8 cellular contexts compared by ENCODE assay signal in genomic region chr14:24710403-24711063, GRCh38.
DNase-seq lines count a peak whose midpoint lies in the region; ATAC-seq and TF ChIP-seq lines count a peak whose summit lies in the region.

No MANE protein-coding gene starts in this region.

- H3K23me2 ChIP-seq in H9 (ENCODE audit: insufficient read length, low read depth, low read length, poor library complexity, severe bottlenecking), result peaks cover 2% of the 10 kb centered on the region

- intact Hi-C loops in esophagus muscularis mucosa (cut with DNase I) (loop anchor here (2.0 to 10.0 kb wide), 3 partner anchors 24 to 694 kb away; no protein-coding TSS in a partner anchor), natural killer cell (cut with micrococcal nuclease) (loop anchor here (1.0 kb wide), 2 partner anchors 31 to 422 kb away; no protein-coding TSS in a partner anchor), stomach (cut with DNase I; ENCODE audit: low total_unique reads) (no loop called here)

- no peaks in the 10 kb centered on the region for H3K79me1 ChIP-seq in H9 (ENCODE audit: insufficient read depth, low read depth, low read length, poor library complexity, severe bottlenecking)

- no peak overlapping the region for H3K56ac ChIP-seq in H9 (ENCODE audit: insufficient read length, low read depth, low read length)

- H3K36me3 ChIP-seq in esophagus muscularis mucosa (no peaks in the 10 kb centered on the region), stomach (no peaks in the 10 kb centered on the region)

- no peak overlapping the region for H3T11ph ChIP-seq in H9 (ENCODE audit: low read length)

- no peak overlapping the region for H3K4me2 ChIP-seq in H9 (ENCODE audit: insufficient read depth, insufficient read length, low read length)

- H4K20me1 ChIP-seq in H9 (ENCODE audit: control insufficient read depth, insufficient read depth, insufficient read length), result no peaks in the 10 kb centered on the region

- no peak overlapping the region for H2BK15ac ChIP-seq in H9 (ENCODE audit: low read depth, low read length)

- H3K4me3 ChIP-seq in esophagus muscularis mucosa (peak overlapping the region in 3 of 4 donors; percentile 11 to 35 (median 17)), stomach (no peak overlapping the region)

- H3K4me1 Mint-ChIP-seq in H9 (peaks cover 9% of the 10 kb centered on the region in 2 experiments), natural killer cell (peaks cover 31 to 40% of the 10 kb centered on the region in 2 donors)

- ATAC-seq in natural killer cell, result peak; percentile 77 to 91 (median 80)
- ATAC-seq in GM21381 (IDR thresholded peaks at IDR 0.05; ENCODE audit: unreplicated experiment), result no peak

- DNase-seq in COLO668 (lab: John Stamatoyannopoulos, UW; ENCODE audit: unreplicated experiment), result peak; percentile 38
- DNase-seq in H9, result peak; percentile 55
- DNase-seq in NCI-H526 treated with DMSO at 0.1 percent for 48 hours (lab: John Stamatoyannopoulos, UW), result peak; percentile 6
- DNase-seq in activated T-cell treated with anti-CD3 and anti-CD28 coated beads for 24 hours (ENCODE audit: low read depth), result peak; percentile 46
- peak; percentile 90 for DNase-seq in esophagus muscularis mucosa (ENCODE audit: extremely low spot score)
- peak; percentile 55 for DNase-seq in natural killer cell
- DNase-seq in stomach, result peak; percentile 52

- no peak overlapping the region for H3K4ac ChIP-seq in H9 (ENCODE audit: low read depth, low read length)

- no peak overlapping the region for H2BK20ac ChIP-seq in H9 (ENCODE audit: low read depth, low read length, poor library complexity, severe bottlenecking)

- H3K18ac ChIP-seq in H9 (ENCODE audit: insufficient read length, low read depth, low read length), result no peak overlapping the region

- no peak overlapping the region for H2BK12ac ChIP-seq in H9 (ENCODE audit: insufficient read length, low read depth, low read length)

- no peaks in the 10 kb centered on the region for H3K9me3 ChIP-seq in H9 (ENCODE audit: control insufficient read depth, low read depth, low read length)
- H3K9me3 ChIP-seq in esophagus muscularis mucosa, result no peaks in the 10 kb centered on the region
- H3K9me3 ChIP-seq in stomach, result no peaks in the 10 kb centered on the region

- H3K4me1 ChIP-seq in H9 (ENCODE audit: insufficient read depth, low read length) (no peaks in the 10 kb centered on the region), esophagus muscularis mucosa (peaks cover 0 to 6% (median 0%) of the 10 kb centered on the region in 4 donors), stomach (no peaks in the 10 kb centered on the region)

- no peak overlapping the region for H3K23ac ChIP-seq in H9 (ENCODE audit: insufficient read length, low read depth, low read length)

- no peak overlapping the region for H4K8ac ChIP-seq in H9 (replicated peaks; ENCODE audit: insufficient read length, low read depth, low read length)

- H4K5ac ChIP-seq in H9 (ENCODE audit: insufficient read length, low read depth, low read length), result no peak overlapping the region

- no peak overlapping the region for H3K27ac ChIP-seq in H9 (ENCODE audit: insufficient read length, low read depth, low read length)
- H3K27ac ChIP-seq in esophagus muscularis mucosa (replicated peaks in 1 of 4), result no peak overlapping the region
- H3K27ac ChIP-seq in stomach, result no peak overlapping the region

- no peaks in the 10 kb centered on the region for H3K79me2 ChIP-seq in H9 (ENCODE audit: insufficient read depth, low read length)

- no peak for TF ChIP-seq POLR2A in esophagus muscularis mucosa (IDR thresholded peaks at IDR 0.05; ENCODE audit: low read depth)
- no peak for TF ChIP-seq POLR2A in stomach (IDR thresholded peaks at IDR 0.05)

- H2AK5ac ChIP-seq in H9 (ENCODE audit: insufficient read length, low read length), result no peak overlapping the region

- no peak overlapping the region for H2BK5ac ChIP-seq in H9 (ENCODE audit: insufficient read length, low read length)

- WGBS in H9 (ENCODE audit: extremely low coverage, insufficient read length, low lambda C conversion rate), result no CpG with 5 or more reads among the region's 14 CpGs
- 36% methylated on average over 14 of the region's 14 CpGs for WGBS in esophagus muscularis mucosa
- WGBS in stomach, 5 donors, result 37 to 42% (median 40%) methylated on average over 14 of the region's 14 CpGs

- H3K9me3 Mint-ChIP-seq in H9, result no peaks in the 10 kb centered on the region
- H3K9me3 Mint-ChIP-seq in natural killer cell, result no peaks in the 10 kb centered on the region

- peak overlapping the region; percentile 36 for H2AFZ ChIP-seq in H9 (ENCODE audit: low read length)

- H3K27ac Mint-ChIP-seq in H9 (peak overlapping the region in 1 of 3 experiments; percentile 75; a peak in 1 of 7 replicates), natural killer cell (peak overlapping the region in 1 of 2 donors; percentile 73)

- no peaks in the 10 kb centered on the region; the same call in 1 of the 2 replicates for H3K27me3 Mint-ChIP-seq in H9 (ENCODE audit: low read depth)
- peaks cover 4 to 8% of the 10 kb centered on the region in 2 donors for H3K27me3 Mint-ChIP-seq in natural killer cell (ENCODE audit: low read depth in 2 of 2)

- no peaks in the 10 kb centered on the region for H3K27me3 ChIP-seq in H9 (ENCODE audit: insufficient read depth, low read length)
- no peaks in the 10 kb centered on the region for H3K27me3 ChIP-seq in esophagus muscularis mucosa
- H3K27me3 ChIP-seq in stomach, result no peaks in the 10 kb centered on the region

- H4K91ac ChIP-seq in H9 (ENCODE audit: insufficient read length, low read depth, low read length), result no peak overlapping the region

- H3K9ac ChIP-seq in H9 (ENCODE audit: extremely low read depth, insufficient read length, low read length), result no peak overlapping the region

- TF ChIP-seq EP300 in esophagus muscularis mucosa (IDR thresholded peaks at IDR 0.05) (no peak), stomach (IDR thresholded peaks at IDR 0.05) (no peak)

- no peaks in the 10 kb centered on the region for H3K36me3 Mint-ChIP-seq in H9 (ENCODE audit: insufficient read depth in 1 of 3, low read depth in 3 of 3)
- H3K36me3 Mint-ChIP-seq in natural killer cell, result no peaks in the 10 kb centered on the region

- TF ChIP-seq CTCF in H9 (conservative IDR thresholded peaks at IDR 0.05) (peak; percentile 88), esophagus muscularis mucosa (IDR thresholded peaks at IDR 0.05) (peak; percentile 66 to 84 (median 73)), natural killer cell (IDR thresholded peaks at IDR 0.05) (peak; percentile 84), stomach (IDR thresholded peaks at IDR 0.05) (peak in 5 of 7 experiments; percentile 20 to 68 (median 66))

- no peak overlapping the region for H3K14ac ChIP-seq in H9 (ENCODE audit: insufficient read depth, low read length)

- H3K4me3 Mint-ChIP-seq in H9 (no peak overlapping the region), natural killer cell (no peak overlapping the region)

- no peak overlapping the region for H2BK120ac ChIP-seq in H9 (ENCODE audit: low read depth, low read length, poor library complexity, severe bottlenecking)

Comparison
In these comparisons a context has a peak if more than half of its experiments do, and no peak if none do; other contexts are left out.
1. DNase-seq: peak in every context shown above with its lines; median percentile 90 in esophagus muscularis mucosa; 55 in H9; 55 in natural killer cell; 52 in stomach; 46 in activated T-cell treated with anti-CD3 and anti-CD28 coated beads for 24 hours; 38 in COLO668; 6 in NCI-H526 treated with DMSO at 0.1 percent for 48 hours.
2. H3K4me3 ChIP-seq: peak in esophagus muscularis mucosa (3 of 4); none in stomach (0 of 4).
3. Peak in every context shown above with its lines, with median percentiles within 50 percentile points of each other: CTCF ChIP-seq.